In genomic region chr7:43648725-43649406, GRCh38 we compare ENCODE assay signal across 8 cellular contexts.
A peak's percentile ranks its signal among the peaks of the same experiment; 100 is the strongest.
DNase-seq lines count a peak whose midpoint lies in the region; ATAC-seq, FAIRE-seq and TF ChIP-seq lines count a peak whose summit lies in the region.

No MANE protein-coding gene starts in this region.

- no peak for FAIRE-seq in pancreas (lab: Jason Lieb, UNC)

- H3K4me3 ChIP-seq in HUES48 (ENCODE audit: low read depth, low read length) (no peak overlapping the region), epithelial cell of esophagus (ENCODE audit: low read length) (no peak overlapping the region), pancreas (no peak overlapping the region)

- TF ChIP-seq CTCF in epithelial cell of esophagus (IDR thresholded peaks at IDR 0.05; ENCODE audit: insufficient read depth, low read depth, low read length, missing control alignments): no peak
- no peak for TF ChIP-seq CTCF in pancreas (IDR thresholded peaks at IDR 0.05)

- DNase-seq in EL: peak; percentile 72
- peak; percentile 64 for DNase-seq in activated CD4-positive, alpha-beta T cell treated with anti-CD3 and anti-CD28 coated beads, Interleukin-2, amount 50 U/mL, for 1 hour
- peak; percentile 48 for DNase-seq in epithelial cell of esophagus (ENCODE audit: low read depth)
- DNase-seq in pancreas: no peak
- no peak for DNase-seq in COR-L47 (lab: John Stamatoyannopoulos, UW)
- no peak for DNase-seq in 8988T

- H3K4me1 ChIP-seq in HUES48 (ENCODE audit: control insufficient read depth, insufficient read depth, low read length) (peaks cover 45% of the 10 kb centered on the region), pancreas (peaks cover 0 to 48% (median 22%) of the 10 kb centered on the region in 3 donors)

- H3K9me3 ChIP-seq in HUES48 (ENCODE audit: control insufficient read depth, insufficient read depth, low read length) (no peaks in the 10 kb centered on the region), pancreas (no peaks in the 10 kb centered on the region)

- WGBS in pancreas, 2 donors: 54% methylated on average over 7 of the region's 7 CpGs

- H3K9ac ChIP-seq in HUES48 (ENCODE audit: low read depth, low read length): no peak overlapping the region

- H3K27me3 ChIP-seq in HUES48 (ENCODE audit: control insufficient read depth, insufficient read depth, low read length): no peaks in the 10 kb centered on the region
- H3K27me3 ChIP-seq in pancreas: no peaks in the 10 kb centered on the region

- intact Hi-C loops in pancreas (cut with DNase I): no loop called here

- ATAC-seq in GM21390 (IDR thresholded peaks at IDR 0.05; ENCODE audit: unreplicated experiment): peak; percentile 51
- ATAC-seq in pancreas: peak; percentile 8 to 58 (median 42)

- H3K27ac ChIP-seq in HUES48 (ENCODE audit: low read depth, low read length): peak overlapping the region; percentile 79
- H3K27ac ChIP-seq in pancreas: peak overlapping the region; percentile 61 to 89 (median 80)

- peaks cover 41% of the 10 kb centered on the region for H3K36me3 ChIP-seq in HUES48 (ENCODE audit: control insufficient read depth, insufficient read depth, low read length)
- H3K36me3 ChIP-seq in pancreas: no peaks in the 10 kb centered on the region

Comparison
In these comparisons a context has a peak if more than half of its experiments do, and no peak if none do; other contexts are left out.
1. DNase-seq: peak in EL (single experiment), activated CD4-positive, alpha-beta T cell treated with anti-CD3 and anti-CD28 coated beads, Interleukin-2, amount 50 U/mL, for 1 hour (single experiment) and epithelial cell of esophagus (single experiment); none in pancreas (0 of 6), COR-L47 (single experiment) and 8988T (single experiment).